In genomic region chr6:7339007-7339732, GRCh38 we compare ENCODE assay signal across 9 cellular contexts. TPM values are rescaled to one million over a fixed set of nuclear protein-coding genes. Genes with fewer than 3 reads are reported as not detected.
A peak's percentile ranks its signal among the peaks of the same experiment; 100 is the strongest.
DNase-seq lines count a peak whose midpoint lies in the region; ATAC-seq, FAIRE-seq and TF ChIP-seq lines count a peak whose summit lies in the region.
"Not testable (repeated sequence)": the region's sequence is repeated elsewhere in the genome, so short reads cannot be mapped to it uniquely, and the experiment has no call there.
"Had no signal": no experiment of that assay in that cellular context is flagged by ENCODE, and none has a peak within 500 bp of the region (broad histone marks: within the 10 kb centered on the region; RNA-seq: fewer than 3 reads in every experiment).

No MANE protein-coding gene starts in this region.

- not testable (repeated sequence) for H2BK15ac ChIP-seq in mesendoderm (replicated peaks; ENCODE audit: low read depth)

- not testable (repeated sequence) for H2AK5ac ChIP-seq in mesendoderm (ENCODE audit: low read length)

- 72 to 73% methylated on average over 14 of the region's 14 CpGs for WGBS in heart right ventricle, 2 donors
- WGBS in mesendoderm (ENCODE audit: extremely low coverage, insufficient coverage, low lambda C conversion rate), result no CpG with 5 or more reads among the region's 14 CpGs
- 79 to 82% methylated on average over 11 to 14 of the region's 14 CpGs for WGBS in upper lobe of left lung, 2 donors

- intact Hi-C loops in heart right ventricle (cut with DNase I), result not testable (repeated sequence)

- TF ChIP-seq POLR2A in NB4 (IDR thresholded peaks at IDR 0.05; ENCODE audit: extremely low read depth, insufficient read length); upper lobe of left lung (IDR thresholded peaks at IDR 0.05): not testable (repeated sequence)

- not testable (repeated sequence) for H3K9ac ChIP-seq in mesendoderm (ENCODE audit: low read length)

- in situ Hi-C loops in HAP-1 (cut with MboI; ENCODE audit: low sequenced_read_pairs); SK-MEL-5 (cut with HindIII; ENCODE audit: low pct_unique_long_range_greater_than_20kb, low sequenced_read_pairs): not testable (repeated sequence)

- ATAC-seq in heart right ventricle, result peak in 1 of 8 donors; percentile 52
- ATAC-seq in upper lobe of left lung (ENCODE audit: low FRiP score in 2 of 2), result peak in 1 of 2 donors; percentile 32

- H3K27me3 ChIP-seq in DOHH2 (ENCODE audit: control insufficient read depth, low read length), result peaks cover 17% of the 10 kb centered on the region; the same call in 1 of the 2 replicates
- H3K27me3 ChIP-seq in HAP-1 (ENCODE audit: low read depth); bronchial epithelial cell (ENCODE audit: control insufficient read depth, insufficient read depth, low read length); mesendoderm (ENCODE audit: insufficient read depth, low read length, poor library complexity); upper lobe of left lung: not testable (repeated sequence)
- peaks cover 0 to 13% (median 0%) of the 10 kb centered on the region in 7 donors for H3K27me3 ChIP-seq in heart right ventricle

- H3K4me2 ChIP-seq in DOHH2 (ENCODE audit: low read length); mesendoderm (ENCODE audit: low read length): not testable (repeated sequence)

- not testable (repeated sequence) for H2BK5ac ChIP-seq in mesendoderm (ENCODE audit: low read length)

- H3F3A ChIP-seq in DOHH2 (ENCODE audit: control insufficient read depth, insufficient read depth), result not testable (repeated sequence)

- H3K56ac ChIP-seq in mesendoderm (ENCODE audit: low read length), result peak overlapping the region; percentile 68

- not testable (repeated sequence) for H3K4ac ChIP-seq in mesendoderm (ENCODE audit: low read depth, low read length)

- not testable (repeated sequence) for H3K9me3 ChIP-seq in DOHH2 (ENCODE audit: control insufficient read depth, insufficient read depth, low read length); HAP-1; heart right ventricle; upper lobe of left lung

- H3K4me1 ChIP-seq in DOHH2 (ENCODE audit: control insufficient read depth, low read length); HAP-1; heart right ventricle; mesendoderm (ENCODE audit: control insufficient read depth, low read depth, low read length); upper lobe of left lung: not testable (repeated sequence)

- not testable (repeated sequence) for TF ChIP-seq EP300 in upper lobe of left lung (IDR thresholded peaks at IDR 0.05)

- TF ChIP-seq CTCF in DOHH2 (IDR thresholded peaks at IDR 0.05; ENCODE audit: low read depth, low read length, poor library complexity, severe bottlenecking) (peak; percentile 59), NB4 (IDR thresholded peaks at IDR 0.05; ENCODE audit: low read depth, low read length) (peak; percentile 87), bronchial epithelial cell (IDR thresholded peaks at IDR 0.05; ENCODE audit: insufficient read depth, low read length, severe bottlenecking) (peak; percentile 42), heart right ventricle (IDR thresholded peaks at IDR 0.05) (peak in 5 of 9 donors; percentile 17 to 54 (median 36)), upper lobe of left lung (IDR thresholded peaks at IDR 0.05) (peak in 4 of 6 experiments; percentile 12 to 24 (median 16))

- H3K79me1 ChIP-seq in mesendoderm (ENCODE audit: low read length), result not testable (repeated sequence)

- H2BK120ac ChIP-seq in mesendoderm (ENCODE audit: low read depth, low read length), result not testable (repeated sequence)

- not testable (repeated sequence) for H4K20me1 ChIP-seq in DOHH2 (ENCODE audit: control insufficient read depth, insufficient read depth, low read depth, low read length)

- not testable (repeated sequence) for H3K36me3 ChIP-seq in DOHH2 (ENCODE audit: control insufficient read depth, low read length); HAP-1 (replicated peaks); bronchial epithelial cell (ENCODE audit: control insufficient read depth, insufficient read depth, low read length); heart right ventricle; mesendoderm (ENCODE audit: control insufficient read depth, insufficient read depth, low read length); upper lobe of left lung

- H3K18ac ChIP-seq in mesendoderm (ENCODE audit: low read length), result not testable (repeated sequence)

- FAIRE-seq in bronchial epithelial cell (lab: Jason Lieb, UNC), result not testable (repeated sequence)

- not testable (repeated sequence) for H3K79me2 ChIP-seq in DOHH2 (ENCODE audit: control insufficient read depth, low read length); mesendoderm (ENCODE audit: control insufficient read depth, insufficient read depth, low read length)

- not testable (repeated sequence) for H3K9me2 ChIP-seq in DOHH2 (replicated peaks; ENCODE audit: control insufficient read depth, low read length)

- DNase-seq in HAP-1 (ENCODE audit: low spot score in 2 of 2) (peak; percentile 22 to 55), NB4 (ENCODE audit: low read depth) (peak; percentile 71), SK-MEL-5 (ENCODE audit: low read depth, low spot score) (peak; percentile 91), bronchial epithelial cell (ENCODE audit: low read depth) (peak; percentile 35), mesendoderm (peak; percentile 92)
- not testable (repeated sequence) for DNase-seq in heart right ventricle, upper lobe of left lung

- not testable (repeated sequence) for H4K8ac ChIP-seq in mesendoderm (ENCODE audit: low read depth, low read length)

- H3K27ac ChIP-seq in DOHH2 (ENCODE audit: low read depth, low read length); heart right ventricle; mesendoderm (ENCODE audit: low read depth, low read length); upper lobe of left lung: not testable (repeated sequence)

- not testable (repeated sequence) for H3K4me3 ChIP-seq in DOHH2 (ENCODE audit: low read length); HAP-1; NB4 (ENCODE audit: low read depth, low read length); bronchial epithelial cell (ENCODE audit: low read depth, low read length); heart right ventricle; mesendoderm (ENCODE audit: low read length); upper lobe of left lung

- not testable (repeated sequence) for H4K5ac ChIP-seq in mesendoderm (ENCODE audit: low read length)

- H3K23ac ChIP-seq in mesendoderm (ENCODE audit: low read length), result peak overlapping the region; percentile 68

RNA-seq across cellular contexts. Expression of gene SSR1, which starts 26.2 kb away (rescaled TPM):
- total RNA-seq in SK-MEL-5 (2014; rRNA removed; shearing (Covaris generic)), result 231 and 238 TPM in 2 replicates
- 306 and 367 TPM in 2 replicates for polyA plus RNA-seq in SK-MEL-5 (2015; cell fraction: cytosol; rRNA removed)
- 58.1 and 63.5 TPM in 2 replicates for polyA plus RNA-seq in SK-MEL-5 (2015; cell fraction: nucleus; rRNA removed)
- 36.9 and 54.3 TPM in 2 replicates for total RNA-seq in bronchial epithelial cell
- total RNA-seq in heart right ventricle, result 10 to 100 TPM; 50.9 to 80.5 (median 62.5) TPM
- polyA plus RNA-seq in heart right ventricle, result 10 to 100 TPM in 1 of 2 donors, 1 to 10 TPM in 1; 8.3 to 42.4 TPM
- polyA plus RNA-seq in mesendoderm (2013, experiment 1 of 2), result 80.3 TPM
- polyA plus RNA-seq in mesendoderm (2013, experiment 2 of 2), result 80.3 TPM
- total RNA-seq in upper lobe of left lung, result 100 to 1,000 TPM in 2 of 6 donors, 10 to 100 TPM in 4; 14.5 to 135 (median 57.7) TPM

RNA-seq across cellular contexts. Expression of gene CAGE1, which starts 50.4 kb away (rescaled TPM):
- 0.13 and 0.40 TPM in 2 replicates for total RNA-seq in SK-MEL-5 (2014; rRNA removed; shearing (Covaris generic))
- polyA plus RNA-seq in SK-MEL-5 (2015; cell fraction: cytosol; rRNA removed), result 0.07 TPM in 1 of 2 replicates, not detected in the other
- 0.16 TPM in 1 of 2 replicates, not detected in the other for polyA plus RNA-seq in SK-MEL-5 (2015; cell fraction: nucleus; rRNA removed)
- total RNA-seq in bronchial epithelial cell (0.13 TPM in 1 of 2 replicates, not detected in the other), heart right ventricle (under 1 TPM in 2 of 10 donors, not detected in 8; 0.08 to 0.32 TPM), upper lobe of left lung (not detected)
- not detected for polyA plus RNA-seq in heart right ventricle
- 0.03 TPM for polyA plus RNA-seq in mesendoderm (2013, experiment 1 of 2)
- polyA plus RNA-seq in mesendoderm (2013, experiment 2 of 2), result 0.07 TPM
- total RNA-seq: ovary had no signal
- polyA plus RNA-seq: ovary had no signal

RNA-seq across cellular contexts. Expression of gene RIOK1, which starts 50.4 kb away (rescaled TPM):
- 32.8 and 38.4 TPM in 2 replicates for total RNA-seq in SK-MEL-5 (2014; rRNA removed; shearing (Covaris generic))
- 27.3 and 34.1 TPM in 2 replicates for polyA plus RNA-seq in SK-MEL-5 (2015; cell fraction: cytosol; rRNA removed)
- polyA plus RNA-seq in SK-MEL-5 (2015; cell fraction: nucleus; rRNA removed), result 62.9 and 63.3 TPM in 2 replicates
- total RNA-seq in bronchial epithelial cell (21.9 and 25.3 TPM in 2 replicates), heart right ventricle (10 to 100 TPM in 6 of 10 donors, 1 to 10 TPM in 4; 7.0 to 13.4 (median 11.0) TPM), upper lobe of left lung (10 to 100 TPM in 5 of 6 donors, 1 to 10 TPM in 1; 6.0 to 24.8 (median 13.9) TPM)
- polyA plus RNA-seq in heart right ventricle, result 10 to 100 TPM in 1 of 2 donors, 1 to 10 TPM in 1; 8.4 to 11.1 TPM
- polyA plus RNA-seq in mesendoderm (2013, experiment 1 of 2), result 51.8 TPM
- 52.9 TPM for polyA plus RNA-seq in mesendoderm (2013, experiment 2 of 2)

Comparison
In these comparisons a context has a peak if more than half of its experiments do, and no peak if none do; other contexts are left out.
1. CTCF ChIP-seq: peak in every context shown above with its lines; median percentile 87 in NB4; 59 in DOHH2; 42 in bronchial epithelial cell; 36 in heart right ventricle; 16 in upper lobe of left lung.